Comparison of ENCODE assay signal across 25 cellular contexts in the genomic region with DNA sequence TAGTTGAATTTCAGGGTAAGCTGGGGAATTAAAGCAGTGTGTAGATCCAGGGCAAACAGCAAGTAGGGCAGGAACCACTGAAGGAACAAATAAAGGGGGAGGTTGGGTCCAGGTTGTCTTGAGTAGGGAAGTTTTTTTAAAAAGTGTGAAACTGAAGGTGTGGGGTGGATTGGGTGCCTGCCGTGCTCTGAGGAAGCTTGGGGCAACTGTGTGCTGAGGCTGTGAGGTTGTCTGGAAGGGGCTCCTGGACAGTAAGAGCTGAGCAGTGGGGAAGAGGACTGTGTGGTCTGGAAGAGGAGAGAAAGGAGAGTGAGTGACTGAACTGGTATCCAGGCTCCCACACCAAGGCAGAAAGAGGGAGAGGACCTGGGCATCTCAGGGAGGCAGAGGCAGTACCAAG. TPM values are rescaled to one million over a fixed set of nuclear protein-coding genes. Genes with fewer than 3 reads are reported as not detected.
DNase-seq lines count a peak whose midpoint lies in the region; ATAC-seq, FAIRE-seq and TF ChIP-seq lines count a peak whose summit lies in the region.
"Had no signal": no experiment of that assay in that cellular context is flagged by ENCODE, and none has a peak within 500 bp of the region (broad histone marks: within the 10 kb centered on the region; RNA-seq: fewer than 3 reads in every experiment).

No MANE protein-coding gene starts in this region.

- H3K27me3 Mint-ChIP-seq in activated CD8-positive, alpha-beta T cell treated with anti-CD3 and anti-CD28 coated beads, Interleukin-2, amount 10 ng/mL, durations not matched to agents 7 days and 5 days (ENCODE audit: low read depth), result peaks cover 17% of the 10 kb centered on the region
- peaks cover 2% of the 10 kb centered on the region for H3K27me3 Mint-ChIP-seq in activated CD8-positive, alpha-beta T cell treated with anti-CD3 and anti-CD28 coated beads for 36 hours

- no peak overlapping the region for H3K27ac Mint-ChIP-seq in activated CD8-positive, alpha-beta T cell treated with anti-CD3 and anti-CD28 coated beads, Interleukin-2, amount 10 ng/mL, durations not matched to agents 7 days and 5 days
- no peak overlapping the region for H3K27ac Mint-ChIP-seq in activated CD8-positive, alpha-beta T cell treated with anti-CD3 and anti-CD28 coated beads for 36 hours
- peak overlapping the region; percentile 44 for H3K27ac Mint-ChIP-seq in stimulated activated effector memory CD8-positive, alpha-beta T cell treated with anti-CD3 and anti-CD28 coated beads, Interleukin-12 subunit alpha, Interleukin-12 subunit beta, amount 100 ng/mL, for 72 hours

- ATAC-seq in activated CD8-positive, alpha-beta T cell treated with anti-CD3 and anti-CD28 coated beads, Interleukin-2, amount 10 ng/mL, durations not matched to agents 7 days and 5 days, result peak; percentile 27
- no peak for ATAC-seq in activated CD8-positive, alpha-beta T cell treated with anti-CD3 and anti-CD28 coated beads for 36 hours
- no peak for ATAC-seq in stimulated activated effector memory CD8-positive, alpha-beta T cell treated with anti-CD3 and anti-CD28 coated beads, Interleukin-12 subunit alpha, Interleukin-12 subunit beta, amount 100 ng/mL, for 72 hours
- ATAC-seq: foreskin keratinocyte had no signal

- in situ Hi-C loops in HAP-1 (cut with MboI; ENCODE audit: low sequenced_read_pairs), result no loop called here

- H3K36me3 Mint-ChIP-seq in activated CD8-positive, alpha-beta T cell treated with anti-CD3 and anti-CD28 coated beads, Interleukin-2, amount 10 ng/mL, durations not matched to agents 7 days and 5 days (ENCODE audit: low read depth), result no peaks in the 10 kb centered on the region
- H3K36me3 Mint-ChIP-seq in activated CD8-positive, alpha-beta T cell treated with anti-CD3 and anti-CD28 coated beads for 36 hours (ENCODE audit: low read depth), result no peaks in the 10 kb centered on the region
- H3K36me3 Mint-ChIP-seq in stimulated activated effector memory CD8-positive, alpha-beta T cell treated with anti-CD3 and anti-CD28 coated beads, Interleukin-12 subunit alpha, Interleukin-12 subunit beta, amount 100 ng/mL, for 72 hours, result peaks cover 12% of the 10 kb centered on the region

- no peaks in the 10 kb centered on the region for H3K79me1 ChIP-seq in H1 (ENCODE audit: low read depth, low read length)

- H2AFZ ChIP-seq in OCI-LY3 (ENCODE audit: low read depth, low read length) (peak overlapping the region; percentile 97), H1 (ENCODE audit: low read length) (no peak overlapping the region)

- no peak overlapping the region for H4K91ac ChIP-seq in H1 (replicated peaks; ENCODE audit: insufficient read length, low read length)

- FAIRE-seq in H1 (lab: Jason Lieb, UNC), result no peak

- H3K9ac ChIP-seq in OCI-LY3 (ENCODE audit: low read length) (peak overlapping the region; percentile 29; the same call in 1 of the 2 replicates), H1 (replicated peaks in 1 of 4; ENCODE audit: extremely low read depth in 1 of 4, low read depth in 3 of 4, low read length in 3 of 4) (no peak overlapping the region; a peak in 1 of 7 replicates)

- peaks cover 26% of the 10 kb centered on the region for H3K4me1 ChIP-seq in OCI-LY3 (ENCODE audit: low read length)
- H3K4me1 ChIP-seq in H1 (replicated peaks in 1 of 4; ENCODE audit: control insufficient read depth in 3 of 4, insufficient read depth in 4 of 4, low read length in 3 of 4), result peaks cover 0 to 4% (median 2%) of the 10 kb centered on the region in 4 experiments; a peak in 4 of 7 replicates
- H3K4me1 ChIP-seq in HAP-1, result no peaks in the 10 kb centered on the region
- H3K4me1 ChIP-seq: foreskin keratinocyte, prostate gland, stomach had no signal

- no peak for TF ChIP-seq EP300 in H1 (IDR thresholded peaks at IDR 0.05; ENCODE audit: borderline replicate concordance in 1 of 2, low read depth in 2 of 2, low read length in 2 of 2)

- no peaks in the 10 kb centered on the region for H3K36me3 ChIP-seq in OCI-LY3 (replicated peaks; ENCODE audit: low read depth, low read length)
- H3K36me3 ChIP-seq in H1 (ENCODE audit: control insufficient read depth in 2 of 4, insufficient read depth in 4 of 4, low read length in 3 of 4), result no peaks in the 10 kb centered on the region; a peak in 1 of 8 replicates
- H3K36me3 ChIP-seq in HAP-1 (replicated peaks), result no peaks in the 10 kb centered on the region
- H3K36me3 ChIP-seq: cardiac muscle cell, prostate gland had no signal

- WGBS in H1 (ENCODE audit: extremely low coverage in 1 of 2, insufficient coverage in 1 of 2, insufficient read length in 1 of 2, insufficient replicate concordance in 2 of 2, low coverage in 1 of 2, low lambda C conversion rate in 2 of 2, missing lambda C conversion rate in 1 of 2), 2 experiments, result 92% methylated on average over 1 of the region's 1 CpG; no CpG with 5 or more reads in 1 of the 2 experiments

- H3K4me2 ChIP-seq in OCI-LY3 (ENCODE audit: low read length) (peak overlapping the region; percentile 50), H1 (ENCODE audit: insufficient read depth in 1 of 2, low read depth in 2 of 2, low read length in 2 of 2) (no peak overlapping the region)

- H3K79me2 ChIP-seq in OCI-LY3 (ENCODE audit: low read length) (no peaks in the 10 kb centered on the region), H1 (ENCODE audit: control insufficient read depth in 1 of 2, insufficient read depth in 2 of 2, low read length in 2 of 2) (no peaks in the 10 kb centered on the region)

- no peak for TF ChIP-seq RAD21 in H1 (IDR thresholded peaks at IDR 0.05 in 1 of 2, conservative IDR thresholded peaks at IDR 0.05 in 1 of 2; ENCODE audit: low read depth in 2 of 2, low read length in 2 of 2)

- POLR2A ChIA-PET in activated CD8-positive, alpha-beta T cell treated with anti-CD3 and anti-CD28 coated beads, Interleukin-2, amount 10 ng/mL, durations not matched to agents 7 days and 5 days (lab: Charles Lee), result interaction anchor here (0.9 kb wide), 1 partner anchor 171 kb away, joined by 3 read pairs; no protein-coding TSS in a partner anchor
- POLR2A ChIA-PET in activated CD8-positive, alpha-beta T cell treated with anti-CD3 and anti-CD28 coated beads for 36 hours (lab: Charles Lee), result interaction anchor here (0.6 to 1.0 kb wide), 3 partner anchors 10 to 1272 kb away, joined by 3 read pairs; a partner anchor contains a TSS
- POLR2A ChIA-PET in H1 (lab: Charles Lee; ENCODE audit: partially characterized antibody), result interaction anchor here (0.7 to 1.4 kb wide), 7 partner anchors 11 to 58 kb away, joined by 3 to 5 read pairs (median 3); a partner anchor contains a TSS

- H3K27me3 ChIP-seq in OCI-LY3 (ENCODE audit: low read depth, low read length), result peaks cover 14% of the 10 kb centered on the region
- H3K27me3 ChIP-seq in H1 (replicated peaks in 1 of 4; ENCODE audit: control insufficient read depth in 3 of 4, extremely low read depth in 1 of 4, insufficient read depth in 3 of 4, low read length in 3 of 4), result no peaks in the 10 kb centered on the region; a peak in 3 of 7 replicates
- peaks cover 4% of the 10 kb centered on the region; the same call in 1 of the 2 replicates for H3K27me3 ChIP-seq in HAP-1 (ENCODE audit: low read depth)
- H3K27me3 ChIP-seq: cardiac muscle cell, dorsolateral prefrontal cortex had no signal

- H3K4me1 Mint-ChIP-seq in activated CD8-positive, alpha-beta T cell treated with anti-CD3 and anti-CD28 coated beads, Interleukin-2, amount 10 ng/mL, durations not matched to agents 7 days and 5 days (ENCODE audit: low read depth), result no peaks in the 10 kb centered on the region
- peaks cover 7% of the 10 kb centered on the region for H3K4me1 Mint-ChIP-seq in activated CD8-positive, alpha-beta T cell treated with anti-CD3 and anti-CD28 coated beads for 36 hours (ENCODE audit: low read depth)
- peaks cover 8% of the 10 kb centered on the region for H3K4me1 Mint-ChIP-seq in stimulated activated effector memory CD8-positive, alpha-beta T cell treated with anti-CD3 and anti-CD28 coated beads, Interleukin-12 subunit alpha, Interleukin-12 subunit beta, amount 100 ng/mL, for 72 hours
- H3K4me1 Mint-ChIP-seq: nephron had no signal

- H2BK5ac ChIP-seq in H1 (ENCODE audit: low read depth, low read length), result no peak overlapping the region

- no peak overlapping the region for H3K23ac ChIP-seq in H1 (ENCODE audit: insufficient read length)

- no peak for TF ChIP-seq POLR2A in H1 (IDR thresholded peaks at IDR 0.05; ENCODE audit: control extremely low read depth in 1 of 2, low read depth in 2 of 2, low read length in 2 of 2)

- H3K4me3 ChIP-seq in OCI-LY3 (ENCODE audit: low read length) (peak overlapping the region; percentile 14; the same call in 1 of the 2 replicates), H1 (ENCODE audit: extremely low read depth in 1 of 4, insufficient read depth in 2 of 4, low read depth in 3 of 4, low read length in 4 of 4) (no peak overlapping the region), HAP-1 (no peak overlapping the region)
- H3K4me3 ChIP-seq: cardiac muscle cell, dorsolateral prefrontal cortex, prostate gland, stomach had no signal

- H3K9me3 ChIP-seq in OCI-LY3 (ENCODE audit: insufficient read depth, low read length), result no peaks in the 10 kb centered on the region
- no peaks in the 10 kb centered on the region for H3K9me3 ChIP-seq in H1 (ENCODE audit: insufficient read depth in 2 of 2, low read depth in 1 of 2, low read length in 1 of 2)
- no peaks in the 10 kb centered on the region for H3K9me3 ChIP-seq in HAP-1
- H3K9me3 ChIP-seq: prostate gland, stomach had no signal

- TF ChIP-seq CTCF in activated CD8-positive, alpha-beta T cell treated with anti-CD3 and anti-CD28 coated beads for 36 hours (IDR thresholded peaks at IDR 0.05), result no peak
- no peak for TF ChIP-seq CTCF in OCI-LY3 (IDR thresholded peaks at IDR 0.05; ENCODE audit: low read depth, low read length)
- no peak for TF ChIP-seq CTCF in H1 (IDR thresholded peaks at IDR 0.05; ENCODE audit: control extremely low read depth in 1 of 3, insufficient read depth in 1 of 3, low read depth in 1 of 3, low read length in 3 of 3)

- no peak overlapping the region for H3K56ac ChIP-seq in H1 (replicated peaks; ENCODE audit: insufficient read length, low read depth, low read length)

- no peak overlapping the region for H3K4me3 Mint-ChIP-seq in activated CD8-positive, alpha-beta T cell treated with anti-CD3 and anti-CD28 coated beads, Interleukin-2, amount 10 ng/mL, durations not matched to agents 7 days and 5 days
- H3K4me3 Mint-ChIP-seq in activated CD8-positive, alpha-beta T cell treated with anti-CD3 and anti-CD28 coated beads for 36 hours, result no peak overlapping the region
- H3K4me3 Mint-ChIP-seq in stimulated activated effector memory CD8-positive, alpha-beta T cell treated with anti-CD3 and anti-CD28 coated beads, Interleukin-12 subunit alpha, Interleukin-12 subunit beta, amount 100 ng/mL, for 72 hours, result no peak overlapping the region
- H3K4me3 Mint-ChIP-seq: nephron had no signal

- H2BK15ac ChIP-seq in H1 (ENCODE audit: low read length), result 0 out of 2 replicates have a peak overlapping the region, but pooled peaks have one; percentile 40

- DNase-seq in activated CD8-positive, alpha-beta T cell treated with anti-CD3 and anti-CD28 coated beads, Interleukin-2, amount 10 ng/mL, durations not matched to agents 7 days and 5 days, result no peak
- no peak for DNase-seq in activated CD8-positive, alpha-beta T cell treated with anti-CD3 and anti-CD28 coated beads for 36 hours
- DNase-seq in H1 (ENCODE audit: low read depth in 1 of 2, low spot score in 2 of 2), result no peak
- DNase-seq in stimulated activated effector memory CD8-positive, alpha-beta T cell treated with anti-CD3 and anti-CD28 coated beads, Interleukin-12 subunit alpha, Interleukin-12 subunit beta, amount 100 ng/mL, for 72 hours (ENCODE audit: low spot score in 2 of 2), result no peak
- DNase-seq in inferior parietal cortex (ENCODE audit: extremely low spot score), result no peak
- no peak for DNase-seq in stimulated activated CD4-positive, alpha-beta T cell treated with anti-CD3 and anti-CD28 coated beads, Interleukin-4, amount 100 ng/mL, for 1 hour
- DNase-seq in HAP-1 (ENCODE audit: low spot score in 2 of 2), result no peak
- DNase-seq: amniotic stem cell; DMS153; dorsolateral prefrontal cortex; foreskin keratinocyte; GF-D8; hypothalamus; kidney glomerular epithelial cell; NCI-H187; NCI-H446; stimulated activated CD4-positive, alpha-beta T cell treated with anti-CD3 and anti-CD28 coated beads, Interleukin-2, amount 100 ng/mL, for 24 hours; stomach had no signal

- no peak overlapping the region for H4K5ac ChIP-seq in H1 (ENCODE audit: insufficient read length, low read depth, low read length)

- peak overlapping the region; percentile 2; the same call in 1 of the 2 replicates for H2BK12ac ChIP-seq in H1 (ENCODE audit: low read depth, low read length)

- H2BK120ac ChIP-seq in H1 (replicated peaks; ENCODE audit: low read depth, low read length), result no peak overlapping the region

- no peak overlapping the region for H3K14ac ChIP-seq in H1 (ENCODE audit: insufficient read length)

- no peak overlapping the region for H2AK5ac ChIP-seq in H1 (ENCODE audit: low read depth, low read length)

- no peak overlapping the region for H3K4ac ChIP-seq in H1 (replicated peaks; ENCODE audit: insufficient read length, low read depth, low read length)

- no peaks in the 10 kb centered on the region for H3K9me3 Mint-ChIP-seq in activated CD8-positive, alpha-beta T cell treated with anti-CD3 and anti-CD28 coated beads, Interleukin-2, amount 10 ng/mL, durations not matched to agents 7 days and 5 days (ENCODE audit: insufficient read depth)
- H3K9me3 Mint-ChIP-seq in activated CD8-positive, alpha-beta T cell treated with anti-CD3 and anti-CD28 coated beads for 36 hours, result no peaks in the 10 kb centered on the region
- H3K9me3 Mint-ChIP-seq in stimulated activated effector memory CD8-positive, alpha-beta T cell treated with anti-CD3 and anti-CD28 coated beads, Interleukin-12 subunit alpha, Interleukin-12 subunit beta, amount 100 ng/mL, for 72 hours, result no peaks in the 10 kb centered on the region
- H3K9me3 Mint-ChIP-seq: nephron had no signal

- H4K8ac ChIP-seq in H1 (ENCODE audit: extremely low read depth, insufficient read depth, low read length), result no peak overlapping the region

- H4K20me1 ChIP-seq in OCI-LY3 (ENCODE audit: insufficient read depth, low read length), result no peaks in the 10 kb centered on the region
- H4K20me1 ChIP-seq in H1 (replicated peaks in 1 of 2; ENCODE audit: control insufficient read depth in 1 of 2, insufficient read depth in 2 of 2, low read length in 2 of 2), result no peaks in the 10 kb centered on the region

- H2BK20ac ChIP-seq in H1 (ENCODE audit: low read length), result no peak overlapping the region; the same call in 1 of the 2 replicates

- H3K23me2 ChIP-seq in H1 (ENCODE audit: low read depth, low read length), result no peaks in the 10 kb centered on the region; the same call in 1 of the 2 replicates

- H3K18ac ChIP-seq in H1 (ENCODE audit: extremely low read depth, low read length), result no peak overlapping the region

- CTCF ChIA-PET in activated CD8-positive, alpha-beta T cell treated with anti-CD3 and anti-CD28 coated beads, Interleukin-2, amount 10 ng/mL, durations not matched to agents 7 days and 5 days (lab: Charles Lee), result interaction anchor here (0.6 to 1.4 kb wide), 6 partner anchors 15 to 265 kb away, joined by 3 to 5 read pairs (median 3); a partner anchor contains a TSS
- CTCF ChIA-PET in activated CD8-positive, alpha-beta T cell treated with anti-CD3 and anti-CD28 coated beads for 36 hours (lab: Charles Lee), result interaction anchor here (0.7 to 1.8 kb wide), 3 partner anchors 10 to 45 kb away, joined by 3 to 8 read pairs (median 4); a partner anchor contains a TSS
- CTCF ChIA-PET in H1 (lab: Charles Lee; ENCODE audit: partially characterized antibody), result interaction anchor here (1.2 to 6.4 kb wide), 4 partner anchors 11 to 43 kb away, joined by 3 to 45 read pairs (median 8); a partner anchor contains a TSS

- intact Hi-C loops in activated CD8-positive, alpha-beta T cell treated with anti-CD3 and anti-CD28 coated beads for 36 hours (cut with micrococcal nuclease), result no loop called here

- peak overlapping the region; percentile 36 for H3K27ac ChIP-seq in OCI-LY3 (ENCODE audit: low read length)
- no peak overlapping the region for H3K27ac ChIP-seq in H1 (ENCODE audit: low read depth, low read length)
- H3K27ac ChIP-seq: C4-2B, cardiac muscle cell, dorsolateral prefrontal cortex, foreskin keratinocyte, HL-60, prostate gland, stomach had no signal

RNA-seq across cellular contexts. Expression of a gene that starts 10.9 kb away (rescaled TPM):
- total RNA-seq in activated CD8-positive, alpha-beta T cell treated with anti-CD3 and anti-CD28 coated beads, Interleukin-2, amount 10 ng/mL, durations not matched to agents 7 days and 5 days, result under 1 TPM; 0.13 to 0.34 TPM
- total RNA-seq in activated CD8-positive, alpha-beta T cell treated with anti-CD3 and anti-CD28 coated beads for 36 hours, result 1 to 10 TPM; 2.0 to 2.1 TPM
- total RNA-seq in H1 (2021; fragmentation: NEBNext Ultra II Directional; extraction: Animal tissue kit (Norgen Biotek cat#: 25700)), result 8.6 and 8.8 TPM in 2 replicates
- polyA plus RNA-seq in H1 (2011; rRNA removed), result 7.3 and 9.5 TPM in 2 replicates
- polyA plus RNA-seq in H1 (2011; cell fraction: cytosol; rRNA removed), result 7.9 TPM
- polyA plus RNA-seq in H1 (2011; cell fraction: nucleus; rRNA removed), result 22.3 TPM
- 7.5 to 9.0 TPM (median 8.8 TPM) in 4 replicates for polyA plus RNA-seq in H1 (2012, experiment 1 of 2)
- polyA plus RNA-seq in H1 (2012, experiment 2 of 2), result 7.7 TPM
- polyA plus RNA-seq in H1 (2013, experiment 1 of 2), result 5.7 TPM
- polyA plus RNA-seq in H1 (2013, experiment 2 of 2), result 6.8 TPM
- 4.2 and 4.3 TPM in 2 replicates for polyA minus RNA-seq in H1 (2011; rRNA and poly(A)+ RNA removed)
- polyA minus RNA-seq in H1 (2011; cell fraction: cytosol; rRNA and poly(A)+ RNA removed), result 8.6 TPM
- 6.1 TPM for polyA minus RNA-seq in H1 (2011; cell fraction: nucleus; rRNA and poly(A)+ RNA removed)

RNA-seq across cellular contexts. Expression of a gene that starts 17.4 kb away (rescaled TPM):
- total RNA-seq in activated CD8-positive, alpha-beta T cell treated with anti-CD3 and anti-CD28 coated beads, Interleukin-2, amount 10 ng/mL, durations not matched to agents 7 days and 5 days, result under 1 TPM in 1 of 2 experiments, not detected in 1; 0.26 TPM
- total RNA-seq in activated CD8-positive, alpha-beta T cell treated with anti-CD3 and anti-CD28 coated beads for 36 hours, result 1 to 10 TPM; 2.1 to 2.3 TPM
- 42.4 and 43.5 TPM in 2 replicates for total RNA-seq in H1 (2021; fragmentation: NEBNext Ultra II Directional; extraction: Animal tissue kit (Norgen Biotek cat#: 25700))
- polyA plus RNA-seq in H1 (2011; rRNA removed), result 22.9 and 40.9 TPM in 2 replicates
- 34.9 TPM for polyA plus RNA-seq in H1 (2011; cell fraction: cytosol; rRNA removed)
- 89.3 TPM for polyA plus RNA-seq in H1 (2011; cell fraction: nucleus; rRNA removed)
- 28.7 to 51.3 TPM (median 45.4 TPM) in 4 replicates for polyA plus RNA-seq in H1 (2012, experiment 1 of 2)
- 27.7 TPM for polyA plus RNA-seq in H1 (2012, experiment 2 of 2)
- 33.4 TPM for polyA plus RNA-seq in H1 (2013, experiment 1 of 2)
- 30.6 TPM for polyA plus RNA-seq in H1 (2013, experiment 2 of 2)
- 14.7 and 16.0 TPM in 2 replicates for polyA minus RNA-seq in H1 (2011; rRNA and poly(A)+ RNA removed)
- 21.8 TPM for polyA minus RNA-seq in H1 (2011; cell fraction: cytosol; rRNA and poly(A)+ RNA removed)
- 35.7 TPM for polyA minus RNA-seq in H1 (2011; cell fraction: nucleus; rRNA and poly(A)+ RNA removed)

RNA-seq across cellular contexts. Expression of a gene that starts 21.4 kb away (rescaled TPM):
- 1 to 10 TPM in 1 of 2 experiments, under 1 TPM in 1; 0.90 to 1.6 TPM for total RNA-seq in activated CD8-positive, alpha-beta T cell treated with anti-CD3 and anti-CD28 coated beads, Interleukin-2, amount 10 ng/mL, durations not matched to agents 7 days and 5 days
- 10 to 100 TPM; 11.1 to 14.1 TPM for total RNA-seq in activated CD8-positive, alpha-beta T cell treated with anti-CD3 and anti-CD28 coated beads for 36 hours
- 3.2 and 3.4 TPM in 2 replicates for total RNA-seq in H1 (2021; fragmentation: NEBNext Ultra II Directional; extraction: Animal tissue kit (Norgen Biotek cat#: 25700))
- polyA plus RNA-seq in H1 (2011; rRNA removed), result 5.1 and 5.6 TPM in 2 replicates
- 5.1 TPM for polyA plus RNA-seq in H1 (2011; cell fraction: cytosol; rRNA removed)
- polyA plus RNA-seq in H1 (2011; cell fraction: nucleus; rRNA removed), result 5.1 TPM
- polyA plus RNA-seq in H1 (2012, experiment 1 of 2), result 5.8 to 6.9 TPM (median 6.7 TPM) in 4 replicates
- polyA plus RNA-seq in H1 (2012, experiment 2 of 2), result 4.3 TPM
- 2.7 TPM for polyA plus RNA-seq in H1 (2013, experiment 1 of 2)
- 2.4 TPM for polyA plus RNA-seq in H1 (2013, experiment 2 of 2)
- 3.3 and 3.4 TPM in 2 replicates for polyA minus RNA-seq in H1 (2011; rRNA and poly(A)+ RNA removed)
- 1.6 TPM for polyA minus RNA-seq in H1 (2011; cell fraction: cytosol; rRNA and poly(A)+ RNA removed)
- polyA minus RNA-seq in H1 (2011; cell fraction: nucleus; rRNA and poly(A)+ RNA removed), result 1.8 TPM
- total RNA-seq: foreskin keratinocyte had no signal
- polyA plus RNA-seq: foreskin keratinocyte had no signal

RNA-seq across cellular contexts. Expression of a gene that starts 30.0 kb away (rescaled TPM):
- total RNA-seq in activated CD8-positive, alpha-beta T cell treated with anti-CD3 and anti-CD28 coated beads, Interleukin-2, amount 10 ng/mL, durations not matched to agents 7 days and 5 days, result under 1 TPM in 1 of 2 experiments, not detected in 1; 0.08 TPM
- total RNA-seq in activated CD8-positive, alpha-beta T cell treated with anti-CD3 and anti-CD28 coated beads for 36 hours, result 1 to 10 TPM in 1 of 2 experiments, under 1 TPM in 1; 0.50 to 1.1 TPM
- total RNA-seq in H1 (2021; fragmentation: NEBNext Ultra II Directional; extraction: Animal tissue kit (Norgen Biotek cat#: 25700)), result 9.0 and 9.9 TPM in 2 replicates
- polyA plus RNA-seq in H1 (2011; rRNA removed), result 9.9 and 13.9 TPM in 2 replicates
- polyA plus RNA-seq in H1 (2011; cell fraction: cytosol; rRNA removed), result 12.7 TPM
- 82.1 TPM for polyA plus RNA-seq in H1 (2011; cell fraction: nucleus; rRNA removed)
- polyA plus RNA-seq in H1 (2012, experiment 1 of 2), result 10.9 to 15.6 TPM (median 13.3 TPM) in 4 replicates
- polyA plus RNA-seq in H1 (2012, experiment 2 of 2), result 7.5 TPM
- polyA plus RNA-seq in H1 (2013, experiment 1 of 2), result 5.5 TPM
- 4.9 TPM for polyA plus RNA-seq in H1 (2013, experiment 2 of 2)
- 5.6 and 5.7 TPM in 2 replicates for polyA minus RNA-seq in H1 (2011; rRNA and poly(A)+ RNA removed)
- 6.0 TPM for polyA minus RNA-seq in H1 (2011; cell fraction: cytosol; rRNA and poly(A)+ RNA removed)
- 17.2 TPM for polyA minus RNA-seq in H1 (2011; cell fraction: nucleus; rRNA and poly(A)+ RNA removed)

RNA-seq across cellular contexts. Expression of a gene that starts 38.4 kb away (rescaled TPM):
- total RNA-seq in activated CD8-positive, alpha-beta T cell treated with anti-CD3 and anti-CD28 coated beads, Interleukin-2, amount 10 ng/mL, durations not matched to agents 7 days and 5 days, result 10 to 100 TPM; 43.0 to 45.2 TPM
- total RNA-seq in activated CD8-positive, alpha-beta T cell treated with anti-CD3 and anti-CD28 coated beads for 36 hours, result 100 to 1,000 TPM; 264 to 268 TPM
- total RNA-seq in H1 (2021; fragmentation: NEBNext Ultra II Directional; extraction: Animal tissue kit (Norgen Biotek cat#: 25700)), result 2.8 and 3.1 TPM in 2 replicates
- 1.1 and 2.5 TPM in 2 replicates for polyA plus RNA-seq in H1 (2011; rRNA removed)
- polyA plus RNA-seq in H1 (2011; cell fraction: cytosol; rRNA removed), result 1.2 TPM
- polyA plus RNA-seq in H1 (2011; cell fraction: nucleus; rRNA removed), result 6.1 TPM
- polyA plus RNA-seq in H1 (2012, experiment 1 of 2), result 1.7 to 3.0 TPM (median 2.8 TPM) in 4 replicates
- polyA plus RNA-seq in H1 (2012, experiment 2 of 2), result 1.4 TPM
- 1.7 TPM for polyA plus RNA-seq in H1 (2013, experiment 1 of 2)
- polyA plus RNA-seq in H1 (2013, experiment 2 of 2), result 1.8 TPM
- polyA minus RNA-seq in H1 (2011; rRNA and poly(A)+ RNA removed), result 0.29 and 0.47 TPM in 2 replicates
- 0.81 TPM for polyA minus RNA-seq in H1 (2011; cell fraction: cytosol; rRNA and poly(A)+ RNA removed)
- 3.6 TPM for polyA minus RNA-seq in H1 (2011; cell fraction: nucleus; rRNA and poly(A)+ RNA removed)
- total RNA-seq: epithelial cell of proximal tubule had no signal
- polyA plus RNA-seq: cardiac muscle cell had no signal

Comparison
In these comparisons a context has a peak if more than half of its experiments do, and no peak if none do; other contexts are left out.
1. RNA of a gene that starts 17.4 kb away (total RNA-seq): 42.4 to 43.5 TPM in H1; 2.1 to 2.3 TPM in activated CD8-positive, alpha-beta T cell treated with anti-CD3 and anti-CD28 coated beads for 36 hours and 0.26 TPM in activated CD8-positive, alpha-beta T cell treated with anti-CD3 and anti-CD28 coated beads, Interleukin-2, amount 10 ng/mL, durations not matched to agents 7 days and 5 days; every median in the first group is over 10 times any median in the second.